ENCODE assay signal across 1 cellular context in genomic region chr3:120752865-120753264, GRCh38.
TF ChIP-seq lines count a peak whose summit lies in the region.

No MANE protein-coding gene starts in this region.

TF ChIP-seq in HepG2, 621 proteins besides CTCF, POLR2A, EP300 and RAD21:
- TF ChIP-seq HMGXB4 (CRISPR knock-in tag; IDR thresholded peaks at IDR 0.05; ENCODE audit: borderline replicate concordance in 1 of 2, low read depth in 1 of 2) (no peak), ZHX2 (IDR thresholded peaks at IDR 0.05; ENCODE audit: low read depth) (no peak), ZHX2 (CRISPR knock-in tag; IDR thresholded peaks at IDR 0.05; ENCODE audit: borderline replicate concordance) (no peak), HNRNPH1 (optimal IDR thresholded peaks at IDR 0.05; ENCODE audit: low read depth, low read length) (no peak), MAFF (IDR thresholded peaks at IDR 0.05; ENCODE audit: low read depth, low read length) (peak; percentile 65), MAFK (conservative IDR thresholded peaks at IDR 0.05 in 1 of 2, IDR thresholded peaks at IDR 0.05 in 1 of 2; ENCODE audit: low read length in 2 of 2) (peak; percentile 67 to 75; a peak in 3 of 4 replicates), ZFP36L2 (CRISPR knock-in tag; IDR thresholded peaks at IDR 0.05) (no peak), SATB2 (CRISPR knock-in tag; IDR thresholded peaks at IDR 0.05) (no peak)
